In the genomic region with DNA sequence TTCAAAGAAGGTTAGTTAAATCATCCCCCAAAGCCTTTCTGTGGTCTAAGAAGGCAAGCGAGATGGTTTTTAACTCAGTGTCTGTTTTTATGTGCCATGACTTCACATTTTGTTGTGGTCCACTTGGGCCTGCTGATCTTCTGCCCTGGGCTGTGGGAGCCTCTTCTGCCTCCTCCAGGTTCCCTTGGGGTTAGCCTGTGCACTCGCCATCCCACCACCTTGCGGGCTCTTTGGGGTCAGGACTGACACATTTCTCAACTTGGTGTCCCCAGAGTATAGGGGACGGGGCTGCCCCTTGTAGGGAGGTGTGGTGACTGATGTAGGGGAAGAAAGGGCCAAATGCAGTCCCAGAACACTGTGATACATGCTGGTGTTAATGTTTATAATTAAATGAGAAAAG, we compare ENCODE assay signal across 10 cellular contexts.
DNase-seq lines count a peak whose midpoint lies in the region; ATAC-seq and TF ChIP-seq lines count a peak whose summit lies in the region.
"Had no signal": no experiment of that assay in that cellular context is flagged by ENCODE, and none has a peak within 500 bp of the region (broad histone marks: within the 10 kb centered on the region; RNA-seq: fewer than 3 reads in every experiment).

No MANE protein-coding gene starts in this region.

- no peak overlapping the region for H3K4me3 ChIP-seq in SK-N-SH (ENCODE audit: low read depth in 2 of 2, low read length in 1 of 2)
- H3K4me3 ChIP-seq: GM23248 had no signal

- H3K27me3 Mint-ChIP-seq in activated naive CD4-positive, alpha-beta T cell treated with anti-CD3 and anti-CD28 coated beads, Interleukin-2, amount 10 ng/mL, durations not matched to agents 7 days and 5 days: no peaks in the 10 kb centered on the region
- no peaks in the 10 kb centered on the region for H3K27me3 Mint-ChIP-seq in stimulated activated naive CD8-positive, alpha-beta T cell treated with anti-CD3 and anti-CD28 coated beads, Interleukin-15, Interleukin-2, amounts not matched to agents 100 ng/mL and 50 ng/mL, for 24 hours

- CTCF ChIA-PET in activated naive CD4-positive, alpha-beta T cell treated with anti-CD3 and anti-CD28 coated beads, Interleukin-2, amount 10 ng/mL, durations not matched to agents 7 days and 5 days (lab: Charles Lee): no interaction called here
- CTCF ChIA-PET in SK-N-SH (lab: Yijun Ruan, JAX): interaction anchor here (1.2 kb wide), 1 partner anchor 15 kb away, joined by 4 read pairs; no protein-coding TSS in a partner anchor

- TF ChIP-seq EP300 in SK-N-SH (IDR thresholded peaks at IDR 0.05; ENCODE audit: borderline replicate concordance in 1 of 2, low read depth in 1 of 2, low read length in 1 of 2): no peak

- no peak for TF ChIP-seq CTCF in SK-N-SH (IDR thresholded peaks at IDR 0.05)

- no peak for TF ChIP-seq RAD21 in SK-N-SH (IDR thresholded peaks at IDR 0.05; ENCODE audit: low read length)

- H3K9me3 Mint-ChIP-seq in activated naive CD4-positive, alpha-beta T cell treated with anti-CD3 and anti-CD28 coated beads, Interleukin-2, amount 50 U/mL, for 72 hours: no peaks in the 10 kb centered on the region
- H3K9me3 Mint-ChIP-seq in activated naive CD4-positive, alpha-beta T cell treated with anti-CD3 and anti-CD28 coated beads, Interleukin-2, amount 10 ng/mL, durations not matched to agents 7 days and 5 days: no peaks in the 10 kb centered on the region
- H3K9me3 Mint-ChIP-seq in stimulated activated naive CD8-positive, alpha-beta T cell treated with anti-CD3 and anti-CD28 coated beads, Interleukin-15, Interleukin-2, amounts not matched to agents 100 ng/mL and 50 ng/mL, for 24 hours: no peaks in the 10 kb centered on the region

- H2AFZ ChIP-seq in SK-N-SH (ENCODE audit: low read depth): no peak overlapping the region
- H2AFZ ChIP-seq: GM23248 had no signal

- no peaks in the 10 kb centered on the region for H3K79me2 ChIP-seq in SK-N-SH (ENCODE audit: insufficient read depth)

- H3K4me2 ChIP-seq in SK-N-SH: no peak overlapping the region

- no peaks in the 10 kb centered on the region for H4K20me1 ChIP-seq in SK-N-SH (ENCODE audit: insufficient read depth)

- ATAC-seq in activated naive CD4-positive, alpha-beta T cell treated with anti-CD3 and anti-CD28 coated beads, Interleukin-2, amount 50 U/mL, for 72 hours: peak; percentile 78 to 97
- ATAC-seq in HG02798 (IDR thresholded peaks at IDR 0.05; ENCODE audit: poor library complexity, unreplicated experiment): peak; percentile 89
- no peak for ATAC-seq in left lobe of liver

- H3K27me3 ChIP-seq in SK-N-SH (ENCODE audit: insufficient read depth): no peaks in the 10 kb centered on the region
- H3K27me3 ChIP-seq: BE2C had no signal

- H3K27ac Mint-ChIP-seq in activated naive CD4-positive, alpha-beta T cell treated with anti-CD3 and anti-CD28 coated beads, Interleukin-2, amount 50 U/mL, for 72 hours: peak overlapping the region; percentile 12 to 61
- no peak overlapping the region for H3K27ac Mint-ChIP-seq in activated naive CD4-positive, alpha-beta T cell treated with anti-CD3 and anti-CD28 coated beads, Interleukin-2, amount 10 ng/mL, durations not matched to agents 7 days and 5 days
- peak overlapping the region; percentile 46 for H3K27ac Mint-ChIP-seq in stimulated activated naive CD8-positive, alpha-beta T cell treated with anti-CD3 and anti-CD28 coated beads, Interleukin-15, Interleukin-2, amounts not matched to agents 100 ng/mL and 50 ng/mL, for 24 hours

- H3K27ac ChIP-seq in SK-N-SH (ENCODE audit: low read depth in 2 of 2, low read length in 1 of 2): no peak overlapping the region
- H3K27ac ChIP-seq: GM23248 had no signal

- no peaks in the 10 kb centered on the region for H3K9me3 ChIP-seq in SK-N-SH
- H3K9me3 ChIP-seq: BE2C had no signal

- H3F3A ChIP-seq in SK-N-SH (replicated peaks; ENCODE audit: insufficient read depth): no peaks in the 10 kb centered on the region

- WGBS in SK-N-SH (ENCODE audit: low lambda C conversion rate): 96% methylated on average over 4 of the region's 4 CpGs

- peaks cover 10% of the 10 kb centered on the region for H3K4me1 Mint-ChIP-seq in activated naive CD4-positive, alpha-beta T cell treated with anti-CD3 and anti-CD28 coated beads, Interleukin-2, amount 10 ng/mL, durations not matched to agents 7 days and 5 days
- H3K4me1 Mint-ChIP-seq in stimulated activated naive CD8-positive, alpha-beta T cell treated with anti-CD3 and anti-CD28 coated beads, Interleukin-15, Interleukin-2, amounts not matched to agents 100 ng/mL and 50 ng/mL, for 24 hours (ENCODE audit: low read depth): peaks cover 24% of the 10 kb centered on the region

- H3K36me3 ChIP-seq in SK-N-SH (replicated peaks in 1 of 2; ENCODE audit: control insufficient read depth in 1 of 2, insufficient read depth in 2 of 2, low read length in 1 of 2): peaks cover 0 to 2% of the 10 kb centered on the region in 2 experiments
- H3K36me3 ChIP-seq: BE2C had no signal

- no peaks in the 10 kb centered on the region for H3K9me2 ChIP-seq in SK-N-SH

- H3K9ac ChIP-seq in SK-N-SH: no peak overlapping the region
- H3K9ac ChIP-seq: GM23248 had no signal

- no peaks in the 10 kb centered on the region for H3K36me3 Mint-ChIP-seq in activated naive CD4-positive, alpha-beta T cell treated with anti-CD3 and anti-CD28 coated beads, Interleukin-2, amount 50 U/mL, for 72 hours
- no peaks in the 10 kb centered on the region for H3K36me3 Mint-ChIP-seq in activated naive CD4-positive, alpha-beta T cell treated with anti-CD3 and anti-CD28 coated beads, Interleukin-2, amount 10 ng/mL, durations not matched to agents 7 days and 5 days
- H3K36me3 Mint-ChIP-seq in stimulated activated naive CD8-positive, alpha-beta T cell treated with anti-CD3 and anti-CD28 coated beads, Interleukin-15, Interleukin-2, amounts not matched to agents 100 ng/mL and 50 ng/mL, for 24 hours (ENCODE audit: low read depth): peaks cover 6% of the 10 kb centered on the region

- DNase-seq in activated naive CD4-positive, alpha-beta T cell treated with anti-CD3 and anti-CD28 coated beads, Interleukin-2, amount 50 U/mL, for 72 hours (ENCODE audit: low spot score in 2 of 2): peak; percentile 31 to 82
- no peak for DNase-seq in activated naive CD4-positive, alpha-beta T cell treated with anti-CD3 and anti-CD28 coated beads, Interleukin-2, amount 10 ng/mL, durations not matched to agents 7 days and 5 days
- DNase-seq in activated CD8-positive, alpha-beta memory T cell treated with anti-CD3 and anti-CD28 coated beads for 48 hours (ENCODE audit: low read depth in 2 of 3, low spot score in 2 of 3): peak; percentile 45 to 60 (median 47)
- no peak for DNase-seq in left lobe of liver (ENCODE audit: low spot score)
- DNase-seq in SK-N-SH: no peak
- DNase-seq in globus pallidus (ENCODE audit: low spot score): no peak
- DNase-seq: BE2C, GM23248 had no signal

- H3K4me3 Mint-ChIP-seq in activated naive CD4-positive, alpha-beta T cell treated with anti-CD3 and anti-CD28 coated beads, Interleukin-2, amount 10 ng/mL, durations not matched to agents 7 days and 5 days: no peak overlapping the region
- no peak overlapping the region for H3K4me3 Mint-ChIP-seq in stimulated activated naive CD8-positive, alpha-beta T cell treated with anti-CD3 and anti-CD28 coated beads, Interleukin-15, Interleukin-2, amounts not matched to agents 100 ng/mL and 50 ng/mL, for 24 hours

- peaks cover 0 to 33% of the 10 kb centered on the region in 2 experiments; a peak in 2 of 4 replicates for H3K4me1 ChIP-seq in SK-N-SH (ENCODE audit: control insufficient read depth in 1 of 2, insufficient read depth in 2 of 2, low read depth in 1 of 2, low read length in 1 of 2)

- POLR2A ChIA-PET in SK-N-SH (lab: Yijun Ruan, JAX): no interaction called here

TF ChIP-seq in SK-N-SH, 30 proteins besides CTCF, POLR2A, EP300 and RAD21 (continues in another document):
- TF ChIP-seq, protein P1, sequence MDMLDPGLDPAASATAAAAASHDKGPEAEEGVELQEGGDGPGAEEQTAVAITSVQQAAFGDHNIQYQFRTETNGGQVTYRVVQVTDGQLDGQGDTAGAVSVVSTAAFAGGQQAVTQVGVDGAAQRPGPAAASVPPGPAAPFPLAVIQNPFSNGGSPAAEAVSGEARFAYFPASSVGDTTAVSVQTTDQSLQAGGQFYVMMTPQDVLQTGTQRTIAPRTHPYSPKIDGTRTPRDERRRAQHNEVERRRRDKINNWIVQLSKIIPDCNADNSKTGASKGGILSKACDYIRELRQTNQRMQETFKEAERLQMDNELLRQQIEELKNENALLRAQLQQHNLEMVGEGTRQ (IDR thresholded peaks at IDR 0.05; ENCODE audit: borderline replicate concordance, low read depth, low read length): no peak
- TF ChIP-seq, protein P2, sequence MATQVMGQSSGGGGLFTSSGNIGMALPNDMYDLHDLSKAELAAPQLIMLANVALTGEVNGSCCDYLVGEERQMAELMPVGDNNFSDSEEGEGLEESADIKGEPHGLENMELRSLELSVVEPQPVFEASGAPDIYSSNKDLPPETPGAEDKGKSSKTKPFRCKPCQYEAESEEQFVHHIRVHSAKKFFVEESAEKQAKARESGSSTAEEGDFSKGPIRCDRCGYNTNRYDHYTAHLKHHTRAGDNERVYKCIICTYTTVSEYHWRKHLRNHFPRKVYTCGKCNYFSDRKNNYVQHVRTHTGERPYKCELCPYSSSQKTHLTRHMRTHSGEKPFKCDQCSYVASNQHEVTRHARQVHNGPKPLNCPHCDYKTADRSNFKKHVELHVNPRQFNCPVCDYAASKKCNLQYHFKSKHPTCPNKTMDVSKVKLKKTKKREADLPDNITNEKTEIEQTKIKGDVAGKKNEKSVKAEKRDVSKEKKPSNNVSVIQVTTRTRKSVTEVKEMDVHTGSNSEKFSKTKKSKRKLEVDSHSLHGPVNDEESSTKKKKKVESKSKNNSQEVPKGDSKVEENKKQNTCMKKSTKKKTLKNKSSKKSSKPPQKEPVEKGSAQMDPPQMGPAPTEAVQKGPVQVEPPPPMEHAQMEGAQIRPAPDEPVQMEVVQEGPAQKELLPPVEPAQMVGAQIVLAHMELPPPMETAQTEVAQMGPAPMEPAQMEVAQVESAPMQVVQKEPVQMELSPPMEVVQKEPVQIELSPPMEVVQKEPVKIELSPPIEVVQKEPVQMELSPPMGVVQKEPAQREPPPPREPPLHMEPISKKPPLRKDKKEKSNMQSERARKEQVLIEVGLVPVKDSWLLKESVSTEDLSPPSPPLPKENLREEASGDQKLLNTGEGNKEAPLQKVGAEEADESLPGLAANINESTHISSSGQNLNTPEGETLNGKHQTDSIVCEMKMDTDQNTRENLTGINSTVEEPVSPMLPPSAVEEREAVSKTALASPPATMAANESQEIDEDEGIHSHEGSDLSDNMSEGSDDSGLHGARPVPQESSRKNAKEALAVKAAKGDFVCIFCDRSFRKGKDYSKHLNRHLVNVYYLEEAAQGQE (IDR thresholded peaks at IDR 0.05; ENCODE audit: low read depth, low read length): no peak
- no peak for TF ChIP-seq SIN3A (IDR thresholded peaks at IDR 0.05; ENCODE audit: borderline replicate concordance, low read depth, low read length)
- TF ChIP-seq TEAD4 (IDR thresholded peaks at IDR 0.05; ENCODE audit: borderline replicate concordance, insufficient read depth): no peak
- TF ChIP-seq RFX5 (IDR thresholded peaks at IDR 0.05; ENCODE audit: low read length): no peak
- no peak for TF ChIP-seq MXI1 (IDR thresholded peaks at IDR 0.05; ENCODE audit: low read depth, low read length)
- no peak for TF ChIP-seq TCF12 (IDR thresholded peaks at IDR 0.05)

Comparison
In these comparisons a context has a peak if more than half of its experiments do, and no peak if none do; other contexts are left out.
1. DNase-seq: peak in activated naive CD4-positive, alpha-beta T cell treated with anti-CD3 and anti-CD28 coated beads, Interleukin-2, amount 50 U/mL, for 72 hours (2 of 2) and activated CD8-positive, alpha-beta memory T cell treated with anti-CD3 and anti-CD28 coated beads for 48 hours (3 of 3); none in activated naive CD4-positive, alpha-beta T cell treated with anti-CD3 and anti-CD28 coated beads, Interleukin-2, amount 10 ng/mL, durations not matched to agents 7 days and 5 days (single experiment), left lobe of liver (single experiment), SK-N-SH (single experiment) and globus pallidus (single experiment).